23 cellular contexts compared by ENCODE assay signal in genomic region chr9:80878556-80878955, GRCh38.
DNase-seq lines count a peak whose midpoint lies in the region; ATAC-seq, FAIRE-seq and TF ChIP-seq lines count a peak whose summit lies in the region.
"Had no signal": no experiment of that assay in that cellular context is flagged by ENCODE, and none has a peak within 500 bp of the region (broad histone marks: within the 10 kb centered on the region; RNA-seq: fewer than 3 reads in every experiment).

No MANE protein-coding gene starts in this region.

- no peak for ATAC-seq in activated T-cell treated with anti-CD3 and anti-CD28 coated beads, Interleukin-2, amount 50 U/mL, for 72 hours (replicated peaks in 1 of 2)
- ATAC-seq: A549, HCT116 had no signal

- H3K4me1 Mint-ChIP-seq in activated T-cell treated with anti-CD3 and anti-CD28 coated beads, Interleukin-2, amount 50 U/mL, for 72 hours (ENCODE audit: low read depth): no peaks in the 10 kb centered on the region

- H3K27ac ChIP-seq in fibroblast of lung (ENCODE audit: insufficient read depth, low read length): no peak overlapping the region
- H3K27ac ChIP-seq: A549, C4-2B, GM23248, SK-N-MC had no signal

- no peak overlapping the region for H3K4me3 Mint-ChIP-seq in activated T-cell treated with anti-CD3 and anti-CD28 coated beads, Interleukin-2, amount 50 U/mL, for 72 hours

- DNase-seq in H54 (ENCODE audit: insufficient read length, low spot score) (no peak), adipocyte (ENCODE audit: low read depth) (peak; percentile 55), fibroblast of lung (ENCODE audit: low read depth in 2 of 2) (peak; percentile 64 to 80), skeletal muscle cell (ENCODE audit: low read depth) (peak; percentile 35), NCI-H187 (lab: John Stamatoyannopoulos, UW) (no peak), HuH-7 (ENCODE audit: low spot score) (no peak)
- no peak for DNase-seq in activated T-cell treated with anti-CD3 and anti-CD28 coated beads, Interleukin-2, amount 50 U/mL, for 72 hours
- DNase-seq: DMS 273 treated with DMSO at 0.1 percent for 48 hours, GF-D8, GM23248, Kasumi-1, NCI-H1105 treated with DMSO at 0.1 percent for 48 hours, NCI-H1694 treated with DMSO at 0.1 percent for 48 hours, NCI-H2107, NCI-H510A treated with DMSO at 0.1 percent for 48 hours, NCI-H774, SHP77 had no signal

- no peaks in the 10 kb centered on the region for H3K27me3 Mint-ChIP-seq in activated T-cell treated with anti-CD3 and anti-CD28 coated beads, Interleukin-2, amount 50 U/mL, for 72 hours (ENCODE audit: low read depth)

- H3K36me3 Mint-ChIP-seq in activated T-cell treated with anti-CD3 and anti-CD28 coated beads, Interleukin-2, amount 50 U/mL, for 72 hours (ENCODE audit: insufficient read depth in 2 of 2): peaks cover 0 to 3% of the 10 kb centered on the region in 2 donors

- no peak overlapping the region for H2AFZ ChIP-seq in fibroblast of lung (ENCODE audit: low read length)
- H2AFZ ChIP-seq: GM23248 had no signal

- no peak for TF ChIP-seq CTCF in fibroblast of lung (conservative IDR thresholded peaks at IDR 0.05 in 1 of 2, IDR thresholded peaks at IDR 0.05 in 1 of 2; ENCODE audit: low read depth in 1 of 2, low read length in 2 of 2)

- H3K9me3 Mint-ChIP-seq in activated T-cell treated with anti-CD3 and anti-CD28 coated beads, Interleukin-2, amount 50 U/mL, for 72 hours: peaks cover 11 to 13% of the 10 kb centered on the region in 2 donors

- H3K4me2 ChIP-seq in fibroblast of lung (ENCODE audit: extremely low read depth, insufficient read depth, low read length): no peak overlapping the region
- H3K4me2 ChIP-seq: A549 had no signal

- no peaks in the 10 kb centered on the region for H3K27me3 ChIP-seq in adipocyte (replicated peaks; ENCODE audit: control insufficient read depth, insufficient read depth, low read length)
- no peaks in the 10 kb centered on the region for H3K27me3 ChIP-seq in fibroblast of lung (ENCODE audit: control insufficient read depth, insufficient read depth, low read length)

- H3K9me3 ChIP-seq in adipocyte (ENCODE audit: control insufficient read depth, low read length) (no peaks in the 10 kb centered on the region), fibroblast of lung (ENCODE audit: control insufficient read depth, insufficient read depth, low read depth, low read length) (no peaks in the 10 kb centered on the region)
- H3K9me3 ChIP-seq: A549 had no signal

- no peak overlapping the region for H3K4me3 ChIP-seq in adipocyte (ENCODE audit: low read length)
- no peak overlapping the region for H3K4me3 ChIP-seq in fibroblast of lung (replicated peaks in 1 of 4; ENCODE audit: control extremely low read depth in 1 of 4, insufficient read depth in 1 of 4, low read depth in 3 of 4, low read length in 4 of 4)
- H3K4me3 ChIP-seq in skeletal muscle cell (ENCODE audit: low read depth, low read length): no peak overlapping the region
- H3K4me3 ChIP-seq: A549, GM23248, SK-N-MC had no signal

- TF ChIP-seq POLR2A in H54 (IDR thresholded peaks at IDR 0.05; ENCODE audit: low read depth, low read length): no peak

- H3K4me1 ChIP-seq in adipocyte (ENCODE audit: control insufficient read depth, insufficient read depth, low read length): no peaks in the 10 kb centered on the region
- H3K4me1 ChIP-seq in fibroblast of lung (ENCODE audit: control insufficient read depth, extremely low read depth, insufficient read depth, low read length): peaks cover 5% of the 10 kb centered on the region
- H3K4me1 ChIP-seq: A549 had no signal

- FAIRE-seq in H54 (lab: Jason Lieb, UNC): peak; percentile 87
- FAIRE-seq: A549, GM19239, HTR-8/SVneo had no signal

- no peaks in the 10 kb centered on the region for H3K79me2 ChIP-seq in fibroblast of lung (ENCODE audit: control insufficient read depth, insufficient read depth, low read length)

- H3K27ac Mint-ChIP-seq in activated T-cell treated with anti-CD3 and anti-CD28 coated beads, Interleukin-2, amount 50 U/mL, for 72 hours: no peak overlapping the region

- H3K9ac ChIP-seq in adipocyte (ENCODE audit: low read length) (no peak overlapping the region), fibroblast of lung (ENCODE audit: insufficient read depth, low read length) (no peak overlapping the region)
- H3K9ac ChIP-seq: GM23248 had no signal

- H4K20me1 ChIP-seq in fibroblast of lung (ENCODE audit: control insufficient read depth, extremely low read depth, insufficient read depth, low read length): no peaks in the 10 kb centered on the region

- H3K36me3 ChIP-seq in adipocyte (ENCODE audit: control insufficient read depth, insufficient read depth, low read length, severe bottlenecking) (no peaks in the 10 kb centered on the region), fibroblast of lung (ENCODE audit: control insufficient read depth, insufficient read depth, low read length) (no peaks in the 10 kb centered on the region)

Comparison
In these comparisons a context has a peak if more than half of its experiments do, and no peak if none do; other contexts are left out.
1. DNase-seq: peak in adipocyte (single experiment), fibroblast of lung (2 of 2) and skeletal muscle cell (single experiment); none in H54 (single experiment), activated T-cell treated with anti-CD3 and anti-CD28 coated beads, Interleukin-2, amount 50 U/mL, for 72 hours (0 of 2), NCI-H187 (0 of 2) and HuH-7 (single experiment).